1 cellular context compared by ENCODE assay signal in genomic region chr17:19377602-19378415, GRCh38.
A peak's percentile ranks its signal among the peaks of the same experiment; 100 is the strongest.
TF ChIP-seq lines count a peak whose summit lies in the region.

No MANE protein-coding gene starts in this region.

TF ChIP-seq in GM12878, 131 proteins besides CTCF, POLR2A, EP300 and RAD21 (continued from another document and continues in another):
- no peak; the same call in 1 of the 2 replicates for TF ChIP-seq BACH1 (IDR thresholded peaks at IDR 0.05; ENCODE audit: borderline replicate concordance)
- TF ChIP-seq POU2F2 (IDR thresholded peaks at IDR 0.05; ENCODE audit: borderline replicate concordance, low read depth, low read length): peak; percentile 25; the same call in 1 of the 3 replicates
- TF ChIP-seq MLLT1 (IDR thresholded peaks at IDR 0.05): peak; percentile 72; the same call in 1 of the 2 replicates
- TF ChIP-seq NRF1 (conservative IDR thresholded peaks at IDR 0.05; ENCODE audit: low read depth, low read length): peak; percentile 96
- peak; percentile 32; the same call in 1 of the 2 replicates for TF ChIP-seq RB1 (IDR thresholded peaks at IDR 0.05; ENCODE audit: borderline replicate concordance)
- TF ChIP-seq MEF2B (IDR thresholded peaks at IDR 0.05; ENCODE audit: partially characterized antibody, poor library complexity, severe bottlenecking): no peak
- TF ChIP-seq ZNF207 (IDR thresholded peaks at IDR 0.05; ENCODE audit: borderline replicate concordance): 0 out of 2 replicates have a peak, but pooled peaks have one; percentile 19
- TF ChIP-seq MTA3 (IDR thresholded peaks at IDR 0.05; ENCODE audit: borderline replicate concordance, low read length): no peak
- TF ChIP-seq PAX5 (IDR thresholded peaks at IDR 0.05; ENCODE audit: borderline replicate concordance, low read depth, low read length): peak; percentile 34; the same call in 1 of the 2 replicates
- no peak for TF ChIP-seq SUZ12 (IDR thresholded peaks at IDR 0.05; ENCODE audit: unreplicated experiment)
- no peak for TF ChIP-seq KLF5 (IDR thresholded peaks at IDR 0.05; ENCODE audit: partially characterized antibody)
- 0 out of 2 replicates have a peak, but pooled peaks have one; percentile 47 for TF ChIP-seq MAX (IDR thresholded peaks at IDR 0.05; ENCODE audit: low read depth, low read length)
- peak; percentile 82 for TF ChIP-seq YY1 (IDR thresholded peaks at IDR 0.05; ENCODE audit: low read depth, low read length)
- no peak for TF ChIP-seq CUX1 (IDR thresholded peaks at IDR 0.05; ENCODE audit: insufficient replicate concordance, low read depth, low read length)
- peak; percentile 89 for TF ChIP-seq ELK1 (IDR thresholded peaks at IDR 0.05; ENCODE audit: low read depth, low read length)
- TF ChIP-seq EGR1 (IDR thresholded peaks at IDR 0.05; ENCODE audit: borderline replicate concordance in 1 of 2, low read depth in 2 of 2, low read length in 2 of 2): peak; percentile 21 to 55; a peak in 2 of 3 replicates
- peak; percentile 31; the same call in 1 of the 2 replicates for TF ChIP-seq CREM (IDR thresholded peaks at IDR 0.05; ENCODE audit: low read depth)
- peak; percentile 75 for TF ChIP-seq E2F8 (IDR thresholded peaks at IDR 0.05; ENCODE audit: low read depth, partially characterized antibody)
- TF ChIP-seq E2F4 (IDR thresholded peaks at IDR 0.05; ENCODE audit: low read depth, low read length): peak; percentile 67; the same call in 1 of the 2 replicates
- TF ChIP-seq SKIL (IDR thresholded peaks at IDR 0.05; ENCODE audit: low read depth, poor library complexity, severe bottlenecking): no peak
- peak; percentile 53; the same call in 1 of the 2 replicates for TF ChIP-seq ESRRA (IDR thresholded peaks at IDR 0.05; ENCODE audit: low read length)
- peak; percentile 59 for TF ChIP-seq SMAD1 (IDR thresholded peaks at IDR 0.05; ENCODE audit: low read depth, partially characterized antibody)
- no peak for TF ChIP-seq ZBTB11 (CRISPR knock-in tag; IDR thresholded peaks at IDR 0.05)
- peak; percentile 45 for TF ChIP-seq E4F1 (IDR thresholded peaks at IDR 0.05; ENCODE audit: borderline replicate concordance, partially characterized antibody)
- peak; percentile 88 for TF ChIP-seq REST (IDR thresholded peaks at IDR 0.05; ENCODE audit: low read depth, low read length)
